Comparison of ENCODE assay signal across 22 cellular contexts in the genomic region with DNA sequence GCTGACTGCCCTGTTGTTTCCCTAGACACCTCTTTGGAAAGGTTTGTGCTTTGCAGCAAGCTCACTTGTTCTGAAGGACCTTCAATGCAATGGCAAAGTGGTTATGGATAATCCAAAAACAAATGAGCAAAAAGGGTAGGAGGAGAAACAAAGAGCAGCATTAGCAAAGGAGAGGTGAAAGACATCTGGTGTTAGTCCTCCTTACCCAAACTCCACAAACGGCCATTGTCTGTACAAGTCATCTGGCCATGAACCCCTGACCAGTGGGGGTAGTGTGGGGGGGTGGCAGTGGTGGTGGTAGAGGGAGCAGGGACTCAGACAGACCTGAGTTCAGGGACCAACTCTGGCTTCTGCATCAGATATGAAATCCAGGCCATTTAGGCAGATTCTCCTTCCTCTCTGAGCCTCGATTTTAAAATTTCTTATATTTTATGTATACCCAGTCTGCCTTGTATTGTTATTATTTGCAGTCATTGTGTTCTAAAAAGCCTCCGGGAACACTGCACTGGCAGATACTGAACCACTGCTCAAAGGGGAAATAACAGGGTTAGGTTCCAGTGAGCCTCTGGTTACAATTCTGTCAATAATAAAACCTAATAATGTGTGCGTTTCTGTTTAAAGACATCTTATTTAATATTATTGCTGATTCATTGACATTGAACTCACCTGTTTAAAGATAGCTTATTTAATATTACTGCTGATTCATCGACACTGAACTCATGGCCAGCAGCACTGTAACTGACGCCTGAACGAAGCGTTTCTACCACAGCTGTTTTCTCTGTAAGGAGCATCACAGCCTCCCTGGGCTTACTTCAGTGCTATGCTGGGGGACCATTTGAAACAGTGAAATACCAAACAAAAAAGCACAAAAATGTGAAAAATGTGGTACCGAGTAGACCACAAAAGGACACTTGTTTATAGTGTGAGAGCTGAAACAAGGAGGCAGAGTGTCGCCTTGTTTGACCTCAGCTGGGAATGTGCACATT.
DNase-seq lines count a peak whose midpoint lies in the region; ATAC-seq, FAIRE-seq and TF ChIP-seq lines count a peak whose summit lies in the region.
"Had no signal": no experiment of that assay in that cellular context is flagged by ENCODE, and none has a peak within 500 bp of the region (broad histone marks: within the 10 kb centered on the region; RNA-seq: fewer than 3 reads in every experiment).

No MANE protein-coding gene starts in this region.

- H3K9ac ChIP-seq in H1 (replicated peaks in 1 of 4; ENCODE audit: extremely low read depth in 1 of 4, low read depth in 3 of 4, low read length in 3 of 4): no peak overlapping the region

- peaks cover 0 to 3% (median under 1%) of the 10 kb centered on the region in 4 experiments; a peak in 2 of 7 replicates for H3K4me1 ChIP-seq in H1 (replicated peaks in 1 of 4; ENCODE audit: control insufficient read depth in 3 of 4, insufficient read depth in 4 of 4, low read length in 3 of 4)
- H3K4me1 ChIP-seq: ascending aorta, colonic mucosa, left lung, upper lobe of left lung had no signal

- H4K20me1 ChIP-seq in H1 (replicated peaks in 1 of 2; ENCODE audit: control insufficient read depth in 1 of 2, insufficient read depth in 2 of 2, low read length in 2 of 2): no peaks in the 10 kb centered on the region

- H3K79me2 ChIP-seq in H1 (ENCODE audit: control insufficient read depth in 1 of 2, insufficient read depth in 2 of 2, low read length in 2 of 2): no peaks in the 10 kb centered on the region

- no peak overlapping the region for H4K8ac ChIP-seq in H1 (ENCODE audit: extremely low read depth, insufficient read depth, low read length)

- H4K5ac ChIP-seq in H1 (ENCODE audit: insufficient read length, low read depth, low read length): no peak overlapping the region

- no peak for FAIRE-seq in H1 (lab: Jason Lieb, UNC)
- FAIRE-seq: endometrium, frontal cortex, G401.6 had no signal

- DNase-seq in AG20443 (ENCODE audit: low spot score): peak; percentile 55
- DNase-seq in LHCN-M2 (ENCODE audit: low read depth): peak; percentile 41
- no peak for DNase-seq in H1 (ENCODE audit: low read depth in 1 of 2, low spot score in 2 of 2)
- peak; percentile 45 for DNase-seq in pons (ENCODE audit: low spot score)
- DNase-seq in central memory CD4-positive, alpha-beta T cell: no peak
- no peak for DNase-seq in NCI-H2081 (lab: John Stamatoyannopoulos, UW)
- DNase-seq in activated CD4-positive, alpha-beta T cell treated with anti-CD3 and anti-CD28 coated beads, Interleukin-2, amount 50 U/mL, for 48 hours: no peak
- DNase-seq: activated CD4-positive, alpha-beta T cell treated with anti-CD3 and anti-CD28 coated beads for 48 hours; activated CD8-positive, alpha-beta memory T cell treated with anti-CD3 and anti-CD28 coated beads, Interleukin-2, amount 50 U/mL, for 4 hours; activated effector memory CD4-positive, alpha-beta T cell treated with anti-CD3 and anti-CD28 coated beads, Interleukin-2, amount 50 U/mL, for 16 hours; colonic mucosa; Kasumi-1; left lung; NCI-H2171; stimulated activated naive CD8-positive, alpha-beta T cell treated with anti-CD3 and anti-CD28 coated beads, Interleukin-15, amount 100 ng/mL, for 72 hours; upper lobe of left lung had no signal

- H2BK15ac ChIP-seq in H1 (ENCODE audit: low read length): no peak overlapping the region

- POLR2A ChIA-PET in H1 (lab: Charles Lee; ENCODE audit: partially characterized antibody): no interaction called here

- H3K23ac ChIP-seq in H1 (ENCODE audit: insufficient read length): no peak overlapping the region

- no peak overlapping the region for H3K14ac ChIP-seq in H1 (ENCODE audit: insufficient read length)

- H4K91ac ChIP-seq in H1 (replicated peaks; ENCODE audit: insufficient read length, low read length): no peak overlapping the region

- no peak for TF ChIP-seq CTCF in H1 (IDR thresholded peaks at IDR 0.05; ENCODE audit: control extremely low read depth in 1 of 3, insufficient read depth in 1 of 3, low read depth in 1 of 3, low read length in 3 of 3)

- no peaks in the 10 kb centered on the region for H3K9me3 ChIP-seq in H1 (ENCODE audit: insufficient read depth in 2 of 2, low read depth in 1 of 2, low read length in 1 of 2)
- H3K9me3 ChIP-seq: ascending aorta, colonic mucosa, left lung, upper lobe of left lung had no signal

- no peak for TF ChIP-seq POLR2A in H1 (IDR thresholded peaks at IDR 0.05; ENCODE audit: control extremely low read depth in 1 of 2, low read depth in 2 of 2, low read length in 2 of 2)

- CTCF ChIA-PET in H1 (lab: Charles Lee; ENCODE audit: partially characterized antibody): interaction anchor here (1.9 kb wide), 1 partner anchor 23 kb away, joined by 5 read pairs; no protein-coding TSS in a partner anchor

- ATAC-seq in HG03520 (IDR thresholded peaks at IDR 0.05; ENCODE audit: unreplicated experiment): no peak
- ATAC-seq: HCT116; left lung; stimulated activated naive CD8-positive, alpha-beta T cell treated with anti-CD3 and anti-CD28 coated beads, Interleukin-15, amount 100 ng/mL, for 72 hours had no signal

- H3K4ac ChIP-seq in H1 (replicated peaks; ENCODE audit: insufficient read length, low read depth, low read length): no peak overlapping the region

- no peak overlapping the region for H2AK5ac ChIP-seq in H1 (ENCODE audit: low read depth, low read length)

- H2BK12ac ChIP-seq in H1 (ENCODE audit: low read depth, low read length): no peak overlapping the region

- no peak overlapping the region for H3K4me2 ChIP-seq in H1 (ENCODE audit: insufficient read depth in 1 of 2, low read depth in 2 of 2, low read length in 2 of 2)

- 0 out of 2 replicates have a peak overlapping the region, but pooled peaks have one; percentile 73 for H2AFZ ChIP-seq in H1 (ENCODE audit: low read length)

- no peaks in the 10 kb centered on the region for H3K79me1 ChIP-seq in H1 (ENCODE audit: low read depth, low read length)

- no peak overlapping the region for H3K56ac ChIP-seq in H1 (replicated peaks; ENCODE audit: insufficient read length, low read depth, low read length)

- no peak overlapping the region for H3K4me3 ChIP-seq in H1 (ENCODE audit: extremely low read depth in 1 of 4, insufficient read depth in 2 of 4, low read depth in 3 of 4, low read length in 4 of 4)
- H3K4me3 ChIP-seq: ascending aorta, colonic mucosa, left lung, upper lobe of left lung had no signal

- no peak overlapping the region for H2BK20ac ChIP-seq in H1 (ENCODE audit: low read length)

- no peak overlapping the region for H2BK120ac ChIP-seq in H1 (replicated peaks; ENCODE audit: low read depth, low read length)

- no peak overlapping the region for H2BK5ac ChIP-seq in H1 (ENCODE audit: low read depth, low read length)

- H3K18ac ChIP-seq in H1 (ENCODE audit: extremely low read depth, low read length): no peak overlapping the region

- H3K36me3 ChIP-seq in H1 (ENCODE audit: control insufficient read depth in 2 of 4, insufficient read depth in 4 of 4, low read length in 3 of 4): no peaks in the 10 kb centered on the region
- H3K36me3 ChIP-seq: ascending aorta, colonic mucosa, left lung, upper lobe of left lung had no signal

- no peak for TF ChIP-seq RAD21 in H1 (IDR thresholded peaks at IDR 0.05 in 1 of 2, conservative IDR thresholded peaks at IDR 0.05 in 1 of 2; ENCODE audit: low read depth in 2 of 2, low read length in 2 of 2)

- no peaks in the 10 kb centered on the region for H3K23me2 ChIP-seq in H1 (ENCODE audit: low read depth, low read length)

- TF ChIP-seq EP300 in H1 (IDR thresholded peaks at IDR 0.05; ENCODE audit: borderline replicate concordance in 1 of 2, low read depth in 2 of 2, low read length in 2 of 2): no peak

- no peak overlapping the region for H3K27ac ChIP-seq in H1 (ENCODE audit: low read depth, low read length)
- H3K27ac ChIP-seq: ascending aorta, colonic mucosa, left lung, upper lobe of left lung had no signal

- WGBS in H1 (ENCODE audit: extremely low coverage in 1 of 2, insufficient coverage in 1 of 2, insufficient read length in 1 of 2, insufficient replicate concordance in 2 of 2, low coverage in 1 of 2, low lambda C conversion rate in 2 of 2, missing lambda C conversion rate in 1 of 2), 2 experiments: 71% methylated on average over 10 of the region's 10 CpGs; no CpG with 5 or more reads in 1 of the 2 experiments

- no peaks in the 10 kb centered on the region for H3K27me3 ChIP-seq in H1 (replicated peaks in 1 of 4; ENCODE audit: control insufficient read depth in 3 of 4, extremely low read depth in 1 of 4, insufficient read depth in 3 of 4, low read length in 3 of 4)
- H3K27me3 ChIP-seq: ascending aorta, colonic mucosa, left lung, upper lobe of left lung had no signal

TF ChIP-seq in H1, 55 proteins besides CTCF, POLR2A, EP300 and RAD21:
- no peak for TF ChIP-seq CHD2 (IDR thresholded peaks at IDR 0.05; ENCODE audit: low read length)
- TF ChIP-seq TEAD4 (IDR thresholded peaks at IDR 0.05; ENCODE audit: low read depth, low read length): 0 out of 2 replicates have a peak, but pooled peaks have one; percentile 7

Comparison
In these comparisons a context has a peak if more than half of its experiments do, and no peak if none do; other contexts are left out.
1. DNase-seq: peak in AG20443 (single experiment), LHCN-M2 (single experiment) and pons (single experiment); none in H1 (0 of 2), central memory CD4-positive, alpha-beta T cell (single experiment), NCI-H2081 (0 of 2) and activated CD4-positive, alpha-beta T cell treated with anti-CD3 and anti-CD28 coated beads, Interleukin-2, amount 50 U/mL, for 48 hours (0 of 2).